ENCODE assay signal across 9 cellular contexts in genomic region chr5:6576861-6577501, GRCh38. TPM values are rescaled to one million over a fixed set of nuclear protein-coding genes. Genes with fewer than 3 reads are reported as not detected.
DNase-seq lines count a peak whose midpoint lies in the region; ATAC-seq and TF ChIP-seq lines count a peak whose summit lies in the region.
"Had no signal": no experiment of that assay in that cellular context is flagged by ENCODE, and none has a peak within 500 bp of the region (broad histone marks: within the 10 kb centered on the region; RNA-seq: fewer than 3 reads in every experiment).

No MANE protein-coding gene starts in this region.

- intact Hi-C loops in left ventricle myocardium superior (cut with micrococcal nuclease) = no loop called here
- intact Hi-C loops in testis (cut with DNase I; ENCODE audit: low total_unique reads) = no loop called here

- peaks cover 16 to 21% of the 10 kb centered on the region in 2 donors for H3K27me3 Mint-ChIP-seq in natural killer cell treated with Interleukin-12 subunit alpha and Interleukin-12 subunit beta and Interleukin-15 and Interleukin-18, amount 100 ng/mL, for 72 hours

- TF ChIP-seq CTCF in 22Rv1 (IDR thresholded peaks at IDR 0.05) = peak; percentile 77
- peak; percentile 55 for TF ChIP-seq CTCF in GM10248 (IDR thresholded peaks at IDR 0.05; ENCODE audit: control extremely low read depth, extremely low read depth, low read depth, missing control alignments)
- peak; percentile 18; the same call in 1 of the 2 replicates for TF ChIP-seq CTCF in WI38 (IDR thresholded peaks at IDR 0.05; ENCODE audit: low read depth, low read length)
- peak in 2 of 3 experiments; percentile 37 to 52 for TF ChIP-seq CTCF in testis (IDR thresholded peaks at IDR 0.05)

- no peaks in the 10 kb centered on the region for H3K9me3 ChIP-seq in testis

- no peaks in the 10 kb centered on the region for H3K9me3 Mint-ChIP-seq in natural killer cell treated with Interleukin-12 subunit alpha and Interleukin-12 subunit beta and Interleukin-15 and Interleukin-18, amount 100 ng/mL, for 72 hours
- H3K9me3 Mint-ChIP-seq: stimulated activated naive CD8-positive, alpha-beta T cell treated with anti-CD3 and anti-CD28 coated beads, Interleukin-15, Interleukin-2, amounts not matched to agents 100 ng/mL and 50 ng/mL, for 24 hours had no signal

- H3K4me3 ChIP-seq in WI38 (ENCODE audit: low read depth, low read length) (no peak overlapping the region), testis (no peak overlapping the region)

- H3K4me3 Mint-ChIP-seq in natural killer cell treated with Interleukin-12 subunit alpha and Interleukin-12 subunit beta and Interleukin-15 and Interleukin-18, amount 100 ng/mL, for 72 hours = no peak overlapping the region
- H3K4me3 Mint-ChIP-seq: stimulated activated naive CD8-positive, alpha-beta T cell treated with anti-CD3 and anti-CD28 coated beads, Interleukin-15, Interleukin-2, amounts not matched to agents 100 ng/mL and 50 ng/mL, for 24 hours had no signal

- WGBS in testis, 2 donors = 52 to 64% methylated on average over 5 of the region's 5 CpGs

- H3K4me1 Mint-ChIP-seq in natural killer cell treated with Interleukin-12 subunit alpha and Interleukin-12 subunit beta and Interleukin-15 and Interleukin-18, amount 100 ng/mL, for 72 hours (ENCODE audit: low read depth in 2 of 2) = no peaks in the 10 kb centered on the region

- H3K27ac ChIP-seq in 22Rv1 (no peak overlapping the region), testis (no peak overlapping the region)

- H3K27ac Mint-ChIP-seq in natural killer cell treated with Interleukin-12 subunit alpha and Interleukin-12 subunit beta and Interleukin-15 and Interleukin-18, amount 100 ng/mL, for 72 hours = no peak overlapping the region
- H3K27ac Mint-ChIP-seq: stimulated activated naive CD8-positive, alpha-beta T cell treated with anti-CD3 and anti-CD28 coated beads, Interleukin-15, Interleukin-2, amounts not matched to agents 100 ng/mL and 50 ng/mL, for 24 hours had no signal

- H3K36me3 Mint-ChIP-seq in natural killer cell treated with Interleukin-12 subunit alpha and Interleukin-12 subunit beta and Interleukin-15 and Interleukin-18, amount 100 ng/mL, for 72 hours = no peaks in the 10 kb centered on the region

- no peak for TF ChIP-seq POLR2A in testis (IDR thresholded peaks at IDR 0.05)

- DNase-seq in GM10248 (ENCODE audit: extremely low spot score) (peak; percentile 62), NCI-H1694 (lab: John Stamatoyannopoulos, UW) (peak; percentile 74), left ventricle myocardium superior (no peak), testis (peak; percentile 64)
- DNase-seq in natural killer cell treated with Interleukin-12 subunit alpha and Interleukin-12 subunit beta and Interleukin-15 and Interleukin-18, amount 100 ng/mL, for 72 hours (ENCODE audit: low spot score) = no peak

- H3K27me3 ChIP-seq in testis = no peaks in the 10 kb centered on the region

- CTCF ChIA-PET in GM10248 (lab: Yijun Ruan, JAX) = interaction anchor here (0.8 to 1.7 kb wide), 3 partner anchors 9 to 1083 kb away, joined by 3 to 4 read pairs (median 3); no protein-coding TSS in a partner anchor

- no peaks in the 10 kb centered on the region for H3K36me3 ChIP-seq in testis (ENCODE audit: low read depth, missing control alignments)

- peak; percentile 63 for ATAC-seq in left ventricle myocardium superior
- ATAC-seq in natural killer cell treated with Interleukin-12 subunit alpha and Interleukin-12 subunit beta and Interleukin-15 and Interleukin-18, amount 100 ng/mL, for 72 hours = no peak
- no peak for ATAC-seq in HG03469 (IDR thresholded peaks at IDR 0.05; ENCODE audit: unreplicated experiment)

- POLR2A ChIA-PET in GM10248 (lab: Yijun Ruan, JAX) = no interaction called here

- no peaks in the 10 kb centered on the region for H3K4me1 ChIP-seq in testis

RNA-seq across cellular contexts. Expression of gene NSUN2, which starts 55.9 kb away (rescaled TPM):
- total RNA-seq in left ventricle myocardium superior (33.5 TPM), testis (10 to 100 TPM; 66.7 to 80.1 TPM)
- 51.6 TPM for polyA plus RNA-seq in testis (ENCODE audit: insufficient read depth, low read depth, low replicate concordance)
- total RNA-seq in natural killer cell treated with Interleukin-12 subunit alpha and Interleukin-12 subunit beta and Interleukin-15 and Interleukin-18, amount 100 ng/mL, for 72 hours = 100 to 1,000 TPM; 111 to 164 TPM

RNA-seq across cellular contexts. Expression of gene SRD5A1, which starts 56.3 kb away (rescaled TPM):
- total RNA-seq in left ventricle myocardium superior (2.3 TPM), testis (10 to 100 TPM in 1 of 2 donors, 1 to 10 TPM in 1; 7.9 to 13.9 TPM)
- polyA plus RNA-seq in testis (ENCODE audit: insufficient read depth, low read depth, low replicate concordance) = 3.8 TPM
- 10 to 100 TPM in 1 of 2 donors, 1 to 10 TPM in 1; 7.2 to 14.6 TPM for total RNA-seq in natural killer cell treated with Interleukin-12 subunit alpha and Interleukin-12 subunit beta and Interleukin-15 and Interleukin-18, amount 100 ng/mL, for 72 hours

Comparison
In these comparisons a context has a peak if more than half of its experiments do, and no peak if none do; other contexts are left out.
1. CTCF ChIP-seq: peak in every context shown above with its lines; median percentile 77 in 22Rv1; 55 in GM10248; 44 in testis; 18 in WI38.
2. DNase-seq: peak in GM10248 (single experiment), NCI-H1694 (single experiment) and testis (single experiment); none in left ventricle myocardium superior (single experiment) and natural killer cell treated with Interleukin-12 subunit alpha and Interleukin-12 subunit beta and Interleukin-15 and Interleukin-18, amount 100 ng/mL, for 72 hours (single experiment).